ENCODE assay signal across 21 cellular contexts in genomic region chr2:232576995-232577394, GRCh38. TPM values are rescaled to one million over a fixed set of nuclear protein-coding genes. Genes with fewer than 3 reads are reported as not detected.
DNase-seq lines count a peak whose midpoint lies in the region; ATAC-seq and TF ChIP-seq lines count a peak whose summit lies in the region.
"Had no signal": no experiment of that assay in that cellular context is flagged by ENCODE, and none has a peak within 500 bp of the region (broad histone marks: within the 10 kb centered on the region; RNA-seq: fewer than 3 reads in every experiment).

No MANE protein-coding gene starts in this region.

- POLR2A ChIA-PET in IMR-90 (lab: Charles Lee; ENCODE audit: unreplicated experiment) = no interaction called here
- POLR2A ChIA-PET in GM10248 (lab: Yijun Ruan, JAX) = no interaction called here

- H3K4me2 ChIP-seq in IMR-90 (ENCODE audit: low read depth, low read length) (no peak overlapping the region; the same call in 1 of the 2 replicates), smooth muscle cell (peak overlapping the region; percentile 44)

- ATAC-seq in IMR-90 (ENCODE audit: low read depth) (peak; percentile 50), GM21360 (IDR thresholded peaks at IDR 0.05; ENCODE audit: unreplicated experiment) (no peak)
- ATAC-seq: activated CD8-positive, alpha-beta T cell treated with anti-CD3 and anti-CD28 coated beads, Interleukin-2, amount 10 ng/mL, durations not matched to agents 7 days and 5 days; activated naive CD4-positive, alpha-beta T cell treated with anti-CD3 and anti-CD28 coated beads, Interleukin-2, amount 50 U/mL, for 72 hours; effector memory CD8-positive, alpha-beta T cell; HCT116; stimulated activated effector memory CD8-positive, alpha-beta T cell treated with anti-CD3 and anti-CD28 coated beads, Interleukin-12 subunit alpha, Interleukin-12 subunit beta, amount 100 ng/mL, for 72 hours had no signal

- H2BK5ac ChIP-seq in IMR-90 (ENCODE audit: low read depth, low read length, poor library complexity, severe bottlenecking) = no peak overlapping the region

- H3K9ac ChIP-seq in IMR-90 (ENCODE audit: low read depth, low read length) = no peak overlapping the region
- H3K9ac ChIP-seq in smooth muscle cell (ENCODE audit: low read depth) = peak overlapping the region; percentile 30

- no peak overlapping the region for H2BK20ac ChIP-seq in IMR-90 (ENCODE audit: low read depth, low read length)

- no peak overlapping the region for H4K5ac ChIP-seq in IMR-90 (ENCODE audit: low read depth, low read length)

- intact Hi-C loops in IMR-90 (cut with micrococcal nuclease) = no loop called here

- no peak for TF ChIP-seq POLR2A in IMR-90 (IDR thresholded peaks at IDR 0.05; ENCODE audit: low read depth, low read length)

- H3F3A ChIP-seq in smooth muscle cell (ENCODE audit: low read depth) = no peaks in the 10 kb centered on the region

- DNase-seq in IMR-90 (peak; percentile 69), cardiac fibroblast (ENCODE audit: low read depth in 2 of 2) (peak; percentile 14 to 26), kidney tubule cell (ENCODE audit: low spot score) (peak; percentile 68), smooth muscle cell (lab: John Stamatoyannopoulos, UW; ENCODE audit: unreplicated experiment) (no peak), GM10248 (ENCODE audit: extremely low spot score) (no peak)
- no peak for DNase-seq in activated CD4-positive, alpha-beta T cell treated with anti-CD3 and anti-CD28 coated beads, Interleukin-2, amount 50 U/mL, for 1 hour
- DNase-seq: activated CD8-positive, alpha-beta T cell treated with anti-CD3 and anti-CD28 coated beads, Interleukin-2, amount 10 ng/mL, durations not matched to agents 7 days and 5 days; activated T-cell treated with anti-CD3 and anti-CD28 coated beads, Interleukin-2, amount 50 U/mL, for 48 hours; BE2C; caudate nucleus; DMS153; effector memory CD8-positive, alpha-beta T cell; left ventricle myocardium superior; NCI-H2029 treated with DMSO at 0.1 percent for 48 hours; NCI-H510A treated with DMSO at 0.1 percent for 48 hours; Right ventricle myocardium superior had no signal

- CTCF ChIA-PET in IMR-90 (lab: Yijun Ruan, JAX) (no interaction called here), GM10248 (lab: Yijun Ruan, JAX) (interaction anchor here (2.1 kb wide), 1 partner anchor 9 kb away, joined by 5 read pairs; no protein-coding TSS in a partner anchor)

- H2BK15ac ChIP-seq in IMR-90 (ENCODE audit: low read depth, low read length) = no peak overlapping the region

- H2BK120ac ChIP-seq in IMR-90 (ENCODE audit: low read depth, low read length) = no peak overlapping the region

- no peak overlapping the region for H3K56ac ChIP-seq in IMR-90 (ENCODE audit: extremely low read depth, insufficient read depth, low read length)

- no peaks in the 10 kb centered on the region for H3K79me2 ChIP-seq in smooth muscle cell (ENCODE audit: low read depth)

- H2AFZ ChIP-seq in IMR-90 (replicated peaks; ENCODE audit: low read length, poor library complexity) (no peak overlapping the region), smooth muscle cell (ENCODE audit: low read depth) (no peak overlapping the region)

- H4K20me1 ChIP-seq in IMR-90 (ENCODE audit: insufficient read depth, low read length) = no peaks in the 10 kb centered on the region
- H4K20me1 ChIP-seq in smooth muscle cell (ENCODE audit: low read depth) = no peaks in the 10 kb centered on the region

- TF ChIP-seq CTCF in IMR-90 (conservative IDR thresholded peaks at IDR 0.05; ENCODE audit: low read depth, low read length) (no peak), cardiac fibroblast (IDR thresholded peaks at IDR 0.05; ENCODE audit: low read depth, low read length) (no peak), smooth muscle cell (IDR thresholded peaks at IDR 0.05; ENCODE audit: borderline replicate concordance, insufficient read depth, poor library complexity, severe bottlenecking) (no peak), GM10248 (IDR thresholded peaks at IDR 0.05; ENCODE audit: control extremely low read depth, extremely low read depth, low read depth, missing control alignments) (no peak)

- no peak overlapping the region for H3K4ac ChIP-seq in IMR-90 (ENCODE audit: low read depth, low read length)

- 50% methylated on average over 1 of the region's 2 CpGs; no CpG with 5 or more reads in 1 of the 2 experiments for whole genome bisulfite sequencing in IMR-90 (ENCODE audit: extremely low coverage in 2 of 2, insufficient read length in 1 of 2), 2 experiments
- WGBS in smooth muscle cell (ENCODE audit: low lambda C conversion rate) = 51% methylated on average over 2 of the region's 2 CpGs

- no peak overlapping the region for H4K91ac ChIP-seq in IMR-90 (ENCODE audit: insufficient read depth, low read depth, low read length)

- H3K36me3 ChIP-seq in IMR-90 (ENCODE audit: control insufficient read depth, insufficient read depth, low read length) (peaks cover 6% of the 10 kb centered on the region; the same call in 1 of the 2 replicates), smooth muscle cell (ENCODE audit: low read depth) (no peaks in the 10 kb centered on the region)

- H3K23ac ChIP-seq in IMR-90 (ENCODE audit: low read depth, low read length) = no peak overlapping the region

- no peak overlapping the region for H3K18ac ChIP-seq in IMR-90 (ENCODE audit: low read depth, low read length)

- TF ChIP-seq RAD21 in IMR-90 (IDR thresholded peaks at IDR 0.05; ENCODE audit: low read length) = no peak

- dilution Hi-C loops in IMR-90 (cut with HindIII; ENCODE audit: low sequenced_read_pairs, unreplicated experiment) = no loop called here

- H3K4me1 ChIP-seq in IMR-90 (ENCODE audit: control insufficient read depth, insufficient read depth, low read length) (peaks cover 6% of the 10 kb centered on the region; the same call in 1 of the 2 replicates), smooth muscle cell (ENCODE audit: low read depth) (no peaks in the 10 kb centered on the region)
- H3K4me1 ChIP-seq: BE2C had no signal

- H3K27ac ChIP-seq in IMR-90 (ENCODE audit: insufficient read depth, low read length) (no peak overlapping the region), smooth muscle cell (ENCODE audit: low read depth) (peak overlapping the region; percentile 68)

- H3K14ac ChIP-seq in IMR-90 (replicated peaks; ENCODE audit: low read depth, low read length) = no peak overlapping the region

- H3K79me1 ChIP-seq in IMR-90 (ENCODE audit: low read depth in 1 of 2, low read length in 2 of 2) = peaks cover 0 to 11% of the 10 kb centered on the region in 2 experiments; a peak in 1 of 4 replicates

- no peak overlapping the region for H2AK9ac ChIP-seq in IMR-90 (replicated peaks; ENCODE audit: low read depth, low read length, poor library complexity)

- no peak overlapping the region for H4K8ac ChIP-seq in IMR-90 (ENCODE audit: low read depth in 2 of 2, low read length in 2 of 2)

- H3K9me3 ChIP-seq in IMR-90 (ENCODE audit: control insufficient read depth, insufficient read depth, low read length) (no peaks in the 10 kb centered on the region), smooth muscle cell (replicated peaks; ENCODE audit: low read depth) (no peaks in the 10 kb centered on the region)
- H3K9me3 ChIP-seq: BE2C had no signal

- no peak overlapping the region for H3K4me3 ChIP-seq in IMR-90 (ENCODE audit: insufficient read depth, low read depth, low read length)
- no peak overlapping the region for H3K4me3 ChIP-seq in cardiac fibroblast (replicated peaks in 1 of 2; ENCODE audit: low read depth in 2 of 2, low read length in 2 of 2)
- H3K4me3 ChIP-seq in smooth muscle cell = no peak overlapping the region

- peaks cover 6% of the 10 kb centered on the region; the same call in 1 of the 2 replicates for H3K9me1 ChIP-seq in IMR-90 (ENCODE audit: insufficient read depth, low read length)

- H3K27me3 ChIP-seq in IMR-90 (ENCODE audit: control insufficient read depth, insufficient read depth, low read length) = no peaks in the 10 kb centered on the region
- no peaks in the 10 kb centered on the region for H3K27me3 ChIP-seq in smooth muscle cell (ENCODE audit: low read depth)
- H3K27me3 ChIP-seq: BE2C had no signal

- BruUV-seq in IMR-90 (replicated peaks; lab: Mats Ljungman, UMichigan) = no TSS peak

- in situ Hi-C loops in IMR-90 (cut with MboI; ENCODE audit: low sequenced_read_pairs) = no loop called here

- H2AK5ac ChIP-seq in IMR-90 (ENCODE audit: low read depth, low read length) = no peak overlapping the region

TF ChIP-seq in IMR-90, 13 proteins besides CTCF, POLR2A, EP300 and RAD21 (continues in another document):
- no peak for TF ChIP-seq MXI1 (IDR thresholded peaks at IDR 0.05; ENCODE audit: borderline replicate concordance, low read depth, low read length)

RNA-seq across cellular contexts. Expression of gene EIF4E2, which starts 26.5 kb away (rescaled TPM):
- 105 and 149 TPM in 2 replicates for total RNA-seq in IMR-90 (2012; rRNA removed)
- 44.0 and 52.1 TPM in 2 replicates for polyA plus RNA-seq in IMR-90 (2012; rRNA removed)
- 18.7 and 36.1 TPM in 2 replicates for polyA plus RNA-seq in IMR-90 (2012; cell fraction: cytosol; rRNA removed)
- polyA plus RNA-seq in IMR-90 (2012; cell fraction: nucleus; rRNA removed; ENCODE audit: low replicate concordance) = 28.5 and 89.1 TPM in 2 replicates
- 83.1 and 110 TPM in 2 replicates for total RNA-seq in smooth muscle cell
- 189 and 194 TPM in 2 replicates for polyA plus RNA-seq in smooth muscle cell

RNA-seq across cellular contexts. Expression of gene TIGD1, which starts 26.6 kb away (rescaled TPM):
- total RNA-seq in IMR-90 (2012; rRNA removed) (2.7 and 2.8 TPM in 2 replicates), smooth muscle cell (7.4 and 8.1 TPM in 2 replicates)
- polyA plus RNA-seq in IMR-90 (2012; rRNA removed) (2.4 and 2.9 TPM in 2 replicates), smooth muscle cell (1.9 and 2.9 TPM in 2 replicates)
- polyA plus RNA-seq in IMR-90 (2012; cell fraction: cytosol; rRNA removed) = 0.70 and 0.74 TPM in 2 replicates
- polyA plus RNA-seq in IMR-90 (2012; cell fraction: nucleus; rRNA removed; ENCODE audit: low replicate concordance) = 1.3 and 6.0 TPM in 2 replicates

RNA-seq across cellular contexts. Expression of gene CHRNG, which starts 37.5 kb away (rescaled TPM):
- total RNA-seq in IMR-90 (2012; rRNA removed) = not detected in 2 replicates
- polyA plus RNA-seq in IMR-90 (2012; rRNA removed) = not detected in 2 replicates
- not detected in 2 replicates for polyA plus RNA-seq in IMR-90 (2012; cell fraction: cytosol; rRNA removed)
- not detected in 2 replicates for polyA plus RNA-seq in IMR-90 (2012; cell fraction: nucleus; rRNA removed; ENCODE audit: low replicate concordance)
- total RNA-seq in smooth muscle cell = 0.58 TPM in 1 of 2 replicates, not detected in the other
- 0.84 TPM in 1 of 2 replicates, not detected in the other for polyA plus RNA-seq in smooth muscle cell
- total RNA-seq: activated CD8-positive, alpha-beta T cell treated with anti-CD3 and anti-CD28 coated beads, Interleukin-2, amount 10 ng/mL, durations not matched to agents 7 days and 5 days; activated naive CD4-positive, alpha-beta T cell treated with anti-CD3 and anti-CD28 coated beads, Interleukin-2, amount 50 U/mL, for 72 hours; frontal cortex; left ventricle myocardium superior; Right ventricle myocardium superior had no signal

RNA-seq across cellular contexts. Expression of gene CHRND, which starts 51.0 kb away (rescaled TPM):
- total RNA-seq in IMR-90 (2012; rRNA removed) (not detected in 2 replicates), smooth muscle cell (not detected in 2 replicates)
- polyA plus RNA-seq in IMR-90 (2012; rRNA removed) (not detected in 2 replicates), smooth muscle cell (not detected in 2 replicates)
- not detected in 2 replicates for polyA plus RNA-seq in IMR-90 (2012; cell fraction: cytosol; rRNA removed)
- not detected in 2 replicates for polyA plus RNA-seq in IMR-90 (2012; cell fraction: nucleus; rRNA removed; ENCODE audit: low replicate concordance)
- total RNA-seq: activated CD8-positive, alpha-beta T cell treated with anti-CD3 and anti-CD28 coated beads, Interleukin-2, amount 10 ng/mL, durations not matched to agents 7 days and 5 days; activated naive CD4-positive, alpha-beta T cell treated with anti-CD3 and anti-CD28 coated beads, Interleukin-2, amount 50 U/mL, for 72 hours; frontal cortex; left ventricle myocardium superior; Right ventricle myocardium superior had no signal

RNA-seq across cellular contexts. Expression of gene EFHD1, which starts 56.4 kb away (rescaled TPM):
- not detected in 2 replicates for total RNA-seq in IMR-90 (2012; rRNA removed)
- 0.27 and 0.36 TPM in 2 replicates for polyA plus RNA-seq in IMR-90 (2012; rRNA removed)
- 0.11 and 0.16 TPM in 2 replicates for polyA plus RNA-seq in IMR-90 (2012; cell fraction: cytosol; rRNA removed)
- polyA plus RNA-seq in IMR-90 (2012; cell fraction: nucleus; rRNA removed; ENCODE audit: low replicate concordance) = 0.03 and 0.05 TPM in 2 replicates
- 6.4 and 7.7 TPM in 2 replicates for total RNA-seq in smooth muscle cell
- polyA plus RNA-seq in smooth muscle cell = 19.2 and 25.1 TPM in 2 replicates

Comparison
In these comparisons a context has a peak if more than half of its experiments do, and no peak if none do; other contexts are left out.
1. DNase-seq: peak in IMR-90 (single experiment), cardiac fibroblast (2 of 2) and kidney tubule cell (single experiment); none in smooth muscle cell (single experiment), GM10248 (single experiment) and activated CD4-positive, alpha-beta T cell treated with anti-CD3 and anti-CD28 coated beads, Interleukin-2, amount 50 U/mL, for 1 hour (single experiment).